Comparison of ENCODE assay signal across 11 cellular contexts in genomic region chr20:23923311-23923710, GRCh38. TPM values are rescaled to one million over a fixed set of nuclear protein-coding genes. Genes with fewer than 3 reads are reported as not detected.
"Had no signal": no experiment of that assay in that cellular context is flagged by ENCODE, and none has a peak within 500 bp of the region (broad histone marks: within the 10 kb centered on the region; RNA-seq: fewer than 3 reads in every experiment).

No MANE protein-coding gene starts in this region.

- H3K27ac Mint-ChIP-seq: HFFc6 had no signal

- FAIRE-seq: K562 had no signal

- H2AFZ ChIP-seq: GM23248 had no signal

- DNase-seq: GOT3, H7, HFFc6, IMR-90 had no signal

- H3K36me3 ChIP-seq: HAP-1 had no signal

- H3K4me3 Mint-ChIP-seq: HFFc6 had no signal

- ATAC-seq: HCT116, K562 had no signal

- H3K27ac ChIP-seq: GM23248, HL-60 had no signal

- H3K9me3 ChIP-seq: HAP-1 had no signal

- H3K4me1 ChIP-seq: HAP-1 had no signal

- H3K9ac ChIP-seq: GM23248 had no signal

- H3K4me3 ChIP-seq: GM23248, HAP-1, K562 had no signal

RNA-seq across cellular contexts. Expression of gene CST5, which starts 43.8 kb away (rescaled TPM):
- total RNA-seq: GM23248, H4, H7, HFFc6, HT1080, IMR-90, K562 had no signal
- polyA plus RNA-seq: GM23248, IMR-90, K562 had no signal
